8 cellular contexts compared by ENCODE assay signal in genomic region chr11:94417386-94417987, GRCh38. TPM values are rescaled to one million over a fixed set of nuclear protein-coding genes. Genes with fewer than 3 reads are reported as not detected.
DNase-seq lines count a peak whose midpoint lies in the region; ATAC-seq and TF ChIP-seq lines count a peak whose summit lies in the region.

No MANE protein-coding gene starts in this region.

- no peaks in the 10 kb centered on the region for H3K4me1 Mint-ChIP-seq in activated CD4-positive, alpha-beta T cell treated with anti-CD3 and anti-CD28 coated beads, Interleukin-2, amount 10 ng/mL, durations not matched to agents 7 days and 5 days

- TF ChIP-seq CTCF in fibroblast of villous mesenchyme (IDR thresholded peaks at IDR 0.05; ENCODE audit: insufficient read depth, low read depth, low read length): peak; percentile 64

- no peak overlapping the region for H3K27ac Mint-ChIP-seq in activated CD4-positive, alpha-beta T cell treated with anti-CD3 and anti-CD28 coated beads, Interleukin-2, amount 10 ng/mL, durations not matched to agents 7 days and 5 days

- H3K4me3 Mint-ChIP-seq in activated CD4-positive, alpha-beta T cell treated with anti-CD3 and anti-CD28 coated beads, Interleukin-2, amount 10 ng/mL, durations not matched to agents 7 days and 5 days: no peak overlapping the region

- CTCF ChIA-PET in activated CD4-positive, alpha-beta T cell treated with anti-CD3 and anti-CD28 coated beads, Interleukin-2, amount 10 ng/mL, durations not matched to agents 7 days and 5 days (lab: Charles Lee): no interaction called here

- no peak for ATAC-seq in HG03342 (IDR thresholded peaks at IDR 0.05; ENCODE audit: unreplicated experiment)

- H3K9me3 Mint-ChIP-seq in activated CD4-positive, alpha-beta T cell treated with anti-CD3 and anti-CD28 coated beads, Interleukin-2, amount 10 ng/mL, durations not matched to agents 7 days and 5 days: peaks cover 3% of the 10 kb centered on the region

- no peaks in the 10 kb centered on the region for H3K27me3 Mint-ChIP-seq in activated CD4-positive, alpha-beta T cell treated with anti-CD3 and anti-CD28 coated beads, Interleukin-2, amount 10 ng/mL, durations not matched to agents 7 days and 5 days

- DNase-seq in NCI-H2227 (lab: John Stamatoyannopoulos, UW; ENCODE audit: unreplicated experiment) (peak; percentile 4), NCI-H2227 treated with DMSO at 0.1 percent for 48 hours (lab: John Stamatoyannopoulos, UW) (no peak), RPMI8226 (peak; percentile 20), fibroblast of villous mesenchyme (ENCODE audit: low read depth) (peak; percentile 52), stromal cell of bone marrow (ENCODE audit: low read depth) (peak; percentile 23)
- no peak for DNase-seq in activated CD4-positive, alpha-beta T cell treated with anti-CD3 and anti-CD28 coated beads, Interleukin-2, amount 50 U/mL, for 1 hour
- no peak for DNase-seq in activated CD4-positive, alpha-beta T cell treated with anti-CD3 and anti-CD28 coated beads, Interleukin-2, amount 10 ng/mL, durations not matched to agents 7 days and 5 days

- H3K36me3 Mint-ChIP-seq in activated CD4-positive, alpha-beta T cell treated with anti-CD3 and anti-CD28 coated beads, Interleukin-2, amount 10 ng/mL, durations not matched to agents 7 days and 5 days (ENCODE audit: low read depth): peaks cover 23% of the 10 kb centered on the region

- no peak overlapping the region for H3K4me3 ChIP-seq in fibroblast of villous mesenchyme (ENCODE audit: low read depth, low read length)

- POLR2A ChIA-PET in activated CD4-positive, alpha-beta T cell treated with anti-CD3 and anti-CD28 coated beads, Interleukin-2, amount 10 ng/mL, durations not matched to agents 7 days and 5 days (lab: Charles Lee): no interaction called here

RNA-seq across cellular contexts. Expression of gene GPR83, which starts 16.3 kb away (rescaled TPM):
- total RNA-seq in fibroblast of villous mesenchyme: under 0.01 TPM in 1 of 2 replicates, not detected in the other
- total RNA-seq in activated CD4-positive, alpha-beta T cell treated with anti-CD3 and anti-CD28 coated beads, Interleukin-2, amount 10 ng/mL, durations not matched to agents 7 days and 5 days: under 1 TPM; 0.05 to 0.06 TPM

Comparison
In these comparisons a context has a peak if more than half of its experiments do, and no peak if none do; other contexts are left out.
1. DNase-seq: peak in NCI-H2227 (single experiment), RPMI8226 (single experiment), fibroblast of villous mesenchyme (single experiment) and stromal cell of bone marrow (single experiment); none in NCI-H2227 treated with DMSO at 0.1 percent for 48 hours (single experiment), activated CD4-positive, alpha-beta T cell treated with anti-CD3 and anti-CD28 coated beads, Interleukin-2, amount 50 U/mL, for 1 hour (single experiment) and activated CD4-positive, alpha-beta T cell treated with anti-CD3 and anti-CD28 coated beads, Interleukin-2, amount 10 ng/mL, durations not matched to agents 7 days and 5 days (single experiment).